Comparison of ENCODE assay signal across 11 cellular contexts in the genomic region with DNA sequence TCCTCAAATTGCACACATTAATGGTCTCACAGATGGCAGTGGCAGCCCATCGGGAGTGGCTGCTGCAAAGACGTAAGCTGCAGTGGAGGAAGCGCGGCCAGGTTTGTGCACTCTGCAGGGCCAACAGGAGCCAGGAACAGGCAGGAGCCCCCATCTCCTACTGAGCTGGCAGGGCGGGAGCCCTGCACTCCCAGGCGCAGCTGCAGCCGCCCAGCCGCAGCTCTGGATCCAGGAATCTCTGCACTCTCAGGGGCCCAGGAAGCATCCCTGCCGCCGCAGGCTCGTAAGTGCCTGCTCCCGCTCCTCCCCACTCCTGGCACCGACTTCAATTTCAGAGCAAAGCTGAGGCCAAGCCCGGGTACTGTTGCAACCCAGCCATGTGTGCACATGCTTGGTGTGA. TPM values are rescaled to one million over a fixed set of nuclear protein-coding genes. Genes with fewer than 3 reads are reported as not detected.
"Had no signal": no experiment of that assay in that cellular context is flagged by ENCODE, and none has a peak within 500 bp of the region (broad histone marks: within the 10 kb centered on the region; RNA-seq: fewer than 3 reads in every experiment).

No MANE protein-coding gene starts in this region.

- H3K4me1 ChIP-seq: HAP-1 had no signal

- FAIRE-seq: H1, H54 had no signal

- H3K9me3 Mint-ChIP-seq: GM23338, H9, HFFc6 had no signal

- H3K4me2 ChIP-seq: GM23338 had no signal

- H3K4me3 ChIP-seq: GM23248, GM23338, HAP-1 had no signal

- H3K4me3 Mint-ChIP-seq: GM23338, H9, HFFc6 had no signal

- H3K9ac ChIP-seq: GM23248 had no signal

- H3K9me3 ChIP-seq: HAP-1 had no signal

- ATAC-seq: GM23338, HCT116 had no signal

- DNase-seq: GM23248, GOT3, H7, H9, HCEC 1CT, HFFc6 had no signal

- H3K27ac ChIP-seq: GM23248 had no signal

- H3K4me1 Mint-ChIP-seq: GM23338, H9 had no signal

- H2AFZ ChIP-seq: GM23248, GM23338 had no signal

- H3K27ac Mint-ChIP-seq: GM23338, H9, HFFc6 had no signal

RNA-seq across cellular contexts. Expression of gene RGS9BP, which starts 38.2 kb away (rescaled TPM):
- polyA plus RNA-seq: GM23338 had no signal
